Comparison of ENCODE assay signal across 14 cellular contexts in genomic region chr4:83075271-83075670, GRCh38. TPM values are rescaled to one million over a fixed set of nuclear protein-coding genes. Genes with fewer than 3 reads are reported as not detected.
DNase-seq lines count a peak whose midpoint lies in the region; ATAC-seq and TF ChIP-seq lines count a peak whose summit lies in the region.
"Had no signal": no experiment of that assay in that cellular context is flagged by ENCODE, and none has a peak within 500 bp of the region (broad histone marks: within the 10 kb centered on the region; RNA-seq: fewer than 3 reads in every experiment).

No MANE protein-coding gene starts in this region.

- intact Hi-C loops in esophagus muscularis mucosa (cut with DNase I) (loop anchor here (5.0 kb wide), 3 partner anchors 37 to 207 kb away; partner anchors contain the start of genes COQ2 and PLAC8), psoas muscle (cut with DNase I) (loop anchor here in 1 of 2 donors (10.0 kb wide), 1 partner anchor 180 kb away; no protein-coding TSS in a partner anchor), right lobe of liver (cut with DNase I) (no loop called here)

- H3K27me3 ChIP-seq in esophagus muscularis mucosa: no peaks in the 10 kb centered on the region
- H3K27me3 ChIP-seq in psoas muscle (ENCODE audit: insufficient read depth in 3 of 3, low read length in 2 of 3): no peaks in the 10 kb centered on the region
- no peaks in the 10 kb centered on the region for H3K27me3 ChIP-seq in right lobe of liver
- H3K27me3 ChIP-seq: Peyer's patch had no signal

- no peak overlapping the region for H3K4me3 ChIP-seq in esophagus muscularis mucosa
- H3K4me3 ChIP-seq in psoas muscle: peak overlapping the region; percentile 23
- H3K4me3 ChIP-seq in right lobe of liver: no peak overlapping the region
- H3K4me3 ChIP-seq: mucosa of descending colon, Peyer's patch had no signal

- H3K4me1 ChIP-seq in esophagus muscularis mucosa: peaks cover 0 to 26% (median 24%) of the 10 kb centered on the region in 4 donors
- H3K4me1 ChIP-seq in psoas muscle: peaks cover 11% of the 10 kb centered on the region
- H3K4me1 ChIP-seq in right lobe of liver: no peaks in the 10 kb centered on the region
- H3K4me1 ChIP-seq: Peyer's patch had no signal

- TF ChIP-seq POLR2A in esophagus muscularis mucosa (IDR thresholded peaks at IDR 0.05; ENCODE audit: low read depth): no peak
- no peak for TF ChIP-seq POLR2A in right lobe of liver (IDR thresholded peaks at IDR 0.05)

- H3K9me3 ChIP-seq in esophagus muscularis mucosa (no peaks in the 10 kb centered on the region), psoas muscle (no peaks in the 10 kb centered on the region), right lobe of liver (no peaks in the 10 kb centered on the region)
- H3K9me3 ChIP-seq: mucosa of descending colon, Peyer's patch had no signal

- H3K36me3 ChIP-seq in esophagus muscularis mucosa: peaks cover 9 to 48% (median 29%) of the 10 kb centered on the region in 4 donors
- peaks cover 0 to 60% of the 10 kb centered on the region in 2 donors for H3K36me3 ChIP-seq in psoas muscle (ENCODE audit: insufficient read depth in 1 of 2, low read depth in 1 of 2)
- H3K36me3 ChIP-seq in right lobe of liver: peaks cover 0 to 12% (median 6%) of the 10 kb centered on the region in 4 donors

- TF ChIP-seq CTCF in esophagus muscularis mucosa (IDR thresholded peaks at IDR 0.05) (no peak), psoas muscle (IDR thresholded peaks at IDR 0.05) (no peak), right lobe of liver (IDR thresholded peaks at IDR 0.05) (no peak)

- ATAC-seq in psoas muscle: peak; percentile 34 to 66 (median 45)
- no peak for ATAC-seq in HG03469 (IDR thresholded peaks at IDR 0.05; ENCODE audit: unreplicated experiment)
- no peak for ATAC-seq in right lobe of liver
- no peak for ATAC-seq in GM21619 (IDR thresholded peaks at IDR 0.05; ENCODE audit: unreplicated experiment)
- ATAC-seq: T-cell had no signal

- DNase-seq in AG20443 (ENCODE audit: low spot score): peak; percentile 25
- DNase-seq in RPMI7951 (ENCODE audit: low read depth): peak; percentile 39
- DNase-seq in esophagus muscularis mucosa (ENCODE audit: extremely low spot score): no peak
- no peak for DNase-seq in psoas muscle
- no peak for DNase-seq in activated CD4-positive, CD25-positive, alpha-beta regulatory T cell treated with anti-CD3 and anti-CD28 coated beads, Interleukin-2, amount 50 U/mL, for 72 hours
- DNase-seq in right lobe of liver: no peak
- DNase-seq: activated CD4-positive, CD25-positive, alpha-beta regulatory T cell; activated gamma-delta T cell treated with Interleukin-2 at 50 U/mL for 16 hours; effector memory CD4-positive, alpha-beta T cell; mucosa of descending colon; Peyer's patch; T-cell had no signal

- TF ChIP-seq EP300 in esophagus muscularis mucosa (IDR thresholded peaks at IDR 0.05): no peak

- H3K27ac ChIP-seq in esophagus muscularis mucosa (replicated peaks in 1 of 4) (peak overlapping the region; percentile 56 to 69 (median 65)), psoas muscle (peak overlapping the region; percentile 75), right lobe of liver (no peak overlapping the region)
- H3K27ac ChIP-seq: Peyer's patch had no signal

- WGBS in esophagus muscularis mucosa: 31% methylated on average over 3 of the region's 3 CpGs
- 12 to 48% (median 26%) methylated on average over 3 of the region's 3 CpGs for WGBS in psoas muscle, 3 donors
- WGBS in right lobe of liver (ENCODE audit: insufficient coverage, low coverage, low lambda C conversion rate, missing lambda C conversion rate): 55% methylated on average over 3 of the region's 3 CpGs

RNA-seq across cellular contexts. Expression of gene PLAC8, which starts 39.3 kb away (rescaled TPM):
- 0.39 and 0.96 TPM in 2 replicates for total RNA-seq in RPMI7951 (2014; rRNA removed; shearing (Covaris generic))
- total RNA-seq in esophagus muscularis mucosa (1 to 10 TPM in 3 of 4 donors, under 1 TPM in 1; 0.78 to 3.5 (median 2.0) TPM), psoas muscle (1 to 10 TPM in 2 of 4 donors, under 1 TPM in 2; 0.88 to 1.6 (median 0.98) TPM), right lobe of liver (10 to 100 TPM in 4 of 6 experiments, 1 to 10 TPM in 2; 6.0 to 18.9 (median 11.8) TPM)
- polyA plus RNA-seq in psoas muscle: under 1 TPM; 0.13 to 0.86 (median 0.33) TPM

RNA-seq across cellular contexts. Expression of gene COPS4, which starts 40.3 kb away (rescaled TPM):
- 133 and 136 TPM in 2 replicates for total RNA-seq in RPMI7951 (2014; rRNA removed; shearing (Covaris generic))
- total RNA-seq in esophagus muscularis mucosa (10 to 100 TPM; 54.8 to 63.7 (median 57.7) TPM), psoas muscle (10 to 100 TPM; 51.2 to 71.7 (median 65.8) TPM), right lobe of liver (10 to 100 TPM; 11.1 to 18.9 (median 14.7) TPM)
- 10 to 100 TPM; 32.5 to 89.8 (median 42.6) TPM for polyA plus RNA-seq in psoas muscle

Comparison
In these comparisons a context has a peak if more than half of its experiments do, and no peak if none do; other contexts are left out.
1. DNase-seq: peak in AG20443 (single experiment) and RPMI7951 (single experiment); none in esophagus muscularis mucosa (single experiment), psoas muscle (0 of 2), activated CD4-positive, CD25-positive, alpha-beta regulatory T cell treated with anti-CD3 and anti-CD28 coated beads, Interleukin-2, amount 50 U/mL, for 72 hours (single experiment) and right lobe of liver (0 of 3).
2. H3K27ac ChIP-seq: peak in esophagus muscularis mucosa (4 of 4) and psoas muscle (single experiment); none in right lobe of liver (0 of 3).
3. ATAC-seq: peak in psoas muscle (4 of 4); none in HG03469 (single experiment), right lobe of liver (0 of 4) and GM21619 (single experiment).